ENCODE assay signal across 8 cellular contexts in genomic region chr13:36736119-36736726, GRCh38.
DNase-seq lines count a peak whose midpoint lies in the region; ATAC-seq, FAIRE-seq and TF ChIP-seq lines count a peak whose summit lies in the region.

No MANE protein-coding gene starts in this region.

- TF ChIP-seq CTCF in D721Med (IDR thresholded peaks at IDR 0.05; ENCODE audit: insufficient read depth, missing control alignments) (peak; percentile 68), HFFc6 (IDR thresholded peaks at IDR 0.05) (peak; percentile 95)

- H3K9me3 Mint-ChIP-seq in HFFc6 = no peaks in the 10 kb centered on the region
- no peaks in the 10 kb centered on the region for H3K9me3 Mint-ChIP-seq in stimulated activated naive B cell treated with anti-CD40 and anti-IgM and Interleukin-4, amounts not matched to agents 10 μg/mL and 1 μg/mL and 100 μg/mL, for 72 hours

- H3K4me1 Mint-ChIP-seq in HFFc6 (ENCODE audit: low read depth) = no peaks in the 10 kb centered on the region
- no peaks in the 10 kb centered on the region for H3K4me1 Mint-ChIP-seq in stimulated activated naive B cell treated with anti-CD40 and anti-IgM and Interleukin-4, amounts not matched to agents 10 μg/mL and 1 μg/mL and 100 μg/mL, for 72 hours

- H3K27ac Mint-ChIP-seq in HFFc6 = no peak overlapping the region
- no peak overlapping the region for H3K27ac Mint-ChIP-seq in stimulated activated naive B cell treated with anti-CD40 and anti-IgM and Interleukin-4, amounts not matched to agents 10 μg/mL and 1 μg/mL and 100 μg/mL, for 72 hours

- peaks cover 2% of the 10 kb centered on the region; the same call in 1 of the 2 replicates for H3K27me3 Mint-ChIP-seq in HFFc6 (ENCODE audit: insufficient read depth)
- H3K27me3 Mint-ChIP-seq in stimulated activated naive B cell treated with anti-CD40 and anti-IgM and Interleukin-4, amounts not matched to agents 10 μg/mL and 1 μg/mL and 100 μg/mL, for 72 hours = no peaks in the 10 kb centered on the region

- FAIRE-seq in D721Med (lab: Jason Lieb, UNC) = peak; percentile 67

- H3K36me3 Mint-ChIP-seq in HFFc6 (ENCODE audit: low read depth) = no peaks in the 10 kb centered on the region
- no peaks in the 10 kb centered on the region for H3K36me3 Mint-ChIP-seq in stimulated activated naive B cell treated with anti-CD40 and anti-IgM and Interleukin-4, amounts not matched to agents 10 μg/mL and 1 μg/mL and 100 μg/mL, for 72 hours

- peak; percentile 41 for DNase-seq in D721Med (ENCODE audit: insufficient read length, low spot score)
- DNase-seq in HFFc6 = peak; percentile 48
- DNase-seq in OCI-M1 (lab: John Stamatoyannopoulos, UW) = peak; percentile 73
- peak; percentile 78 for DNase-seq in astrocyte of the hippocampus (ENCODE audit: low read depth, low spot score)
- DNase-seq in iris pigment epithelial cell (ENCODE audit: low read depth) = peak; percentile 63
- DNase-seq in stimulated activated CD4-positive, alpha-beta T cell treated with anti-CD3 and anti-CD28 coated beads, Interleukin-4, amount 100 ng/mL, for 1 hour = peak; percentile 11
- no peak for DNase-seq in stimulated activated naive B cell treated with anti-CD40 and anti-IgM and Interleukin-4, amounts not matched to agents 10 μg/mL and 1 μg/mL and 100 μg/mL, for 72 hours

- no peak overlapping the region for H3K4me3 Mint-ChIP-seq in HFFc6
- H3K4me3 Mint-ChIP-seq in stimulated activated naive B cell treated with anti-CD40 and anti-IgM and Interleukin-4, amounts not matched to agents 10 μg/mL and 1 μg/mL and 100 μg/mL, for 72 hours = no peak overlapping the region

- no peak for ATAC-seq in stimulated activated naive B cell treated with anti-CD40 and anti-IgM and Interleukin-4, amounts not matched to agents 10 μg/mL and 1 μg/mL and 100 μg/mL, for 72 hours (replicated peaks)
- ATAC-seq in HG03280 (IDR thresholded peaks at IDR 0.05; ENCODE audit: unreplicated experiment) = no peak
